Comparison of ENCODE assay signal across 25 cellular contexts in genomic region chr2:12205086-12205485, GRCh38.
"Had no signal": no experiment of that assay in that cellular context is flagged by ENCODE, and none has a peak within 500 bp of the region (broad histone marks: within the 10 kb centered on the region; RNA-seq: fewer than 3 reads in every experiment).

No MANE protein-coding gene starts in this region.

- H3K9me3 ChIP-seq: lower lobe of right lung, ovary, right atrium auricular region, right lobe of liver, tibial nerve, uterus had no signal

- H3K36me3 ChIP-seq: left lung, lower lobe of right lung, ovary, right atrium auricular region, right lobe of liver, tibial nerve, uterus had no signal

- H3K27ac ChIP-seq: left lung, lower lobe of right lung, ovary, right atrium auricular region, right lobe of liver, tibial nerve, uterus had no signal

- DNase-seq: hypothalamus; immature natural killer cell; kidney; left colon; left lung; lower lobe of right lung; mammary epithelial cell; mesendoderm; naive B cell; natural killer cell; ovary; right lobe of liver; stimulated activated CD4-positive, alpha-beta T cell treated with anti-CD3 and anti-CD28 coated beads, Interleukin-1b, Interleukin-23, amount 100 ng/mL, for 48 hours; stimulated activated CD4-positive, alpha-beta T cell treated with anti-CD3 and anti-CD28 coated beads, Interleukin-2, amount 100 ng/mL, for 48 hours; stimulated activated CD4-positive, alpha-beta T cell treated with anti-CD3 and anti-CD28 coated beads, Interleukin-4, amount 100 ng/mL, for 4 hours; stimulated activated CD8-positive, alpha-beta memory T cell treated with anti-CD3 and anti-CD28 coated beads, Interleukin-4, amount 100 ng/mL, for 48 hours; stimulated activated naive CD4-positive, alpha-beta T cell treated with Interleukin-2 at 50 U/mL for 16 hours; stimulated activated naive CD8-positive, alpha-beta T cell treated with anti-CD3 and anti-CD28 coated beads, Interleukin-15, amount 100 ng/mL, for 72 hours; substantia nigra; uterus had no signal

- FAIRE-seq: islet of Langerhans, kidney had no signal

- H3K4me1 ChIP-seq: right lobe of liver had no signal

- H3K4me3 ChIP-seq: left lung, lower lobe of right lung, ovary, right atrium auricular region, right lobe of liver, smooth muscle cell, tibial nerve, uterus had no signal

- H3K4me2 ChIP-seq: smooth muscle cell had no signal

- H3K27me3 ChIP-seq: left lung, ovary, right atrium auricular region, right lobe of liver, tibial nerve, uterus had no signal

- ATAC-seq: left colon; left lung; lower lobe of right lung; natural killer cell; right lobe of liver; stimulated activated memory B cell treated with anti-CD40 and anti-IgM and Interleukin-4, amounts not matched to agents 10 μg/mL and 1 μg/mL and 100 μg/mL, for 72 hours; stimulated activated naive CD8-positive, alpha-beta T cell treated with anti-CD3 and anti-CD28 coated beads, Interleukin-15, amount 100 ng/mL, for 72 hours had no signal
